In the genomic region with DNA sequence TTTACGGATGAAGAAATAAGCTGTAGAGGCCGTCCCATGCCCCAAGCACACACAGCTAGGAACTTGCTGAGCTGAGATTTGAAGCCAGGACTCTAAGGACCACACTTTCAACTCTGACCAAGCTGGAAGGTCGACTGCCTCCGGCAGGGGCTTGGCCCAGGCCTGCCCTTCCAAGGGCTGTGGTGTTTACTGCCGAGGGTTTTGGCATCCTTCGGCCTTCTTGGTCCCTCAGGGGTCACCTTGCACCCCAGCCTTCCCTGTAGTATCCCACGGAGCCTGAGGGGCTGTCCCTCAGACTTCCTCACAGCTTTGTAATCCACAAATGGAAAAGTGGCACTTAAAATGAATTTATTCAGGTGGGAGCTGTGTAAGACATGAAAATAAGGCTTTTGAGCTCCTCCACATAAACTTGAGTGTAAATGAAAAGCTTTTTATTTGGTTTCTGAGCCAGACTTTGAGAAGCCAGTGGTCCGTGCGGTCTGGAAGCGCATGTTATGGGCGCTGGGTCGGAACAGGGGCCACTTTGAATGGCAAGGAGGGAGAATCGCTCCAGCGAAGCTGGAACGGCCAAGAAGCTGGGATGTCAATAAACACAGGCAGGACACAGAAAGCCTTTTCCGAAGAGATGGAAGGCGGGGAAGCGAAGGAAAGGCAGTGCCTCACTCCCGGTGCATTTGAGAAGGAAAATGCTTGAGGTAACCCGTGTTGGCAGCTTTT, we compare ENCODE assay signal across 19 cellular contexts.
DNase-seq lines count a peak whose midpoint lies in the region; ATAC-seq and TF ChIP-seq lines count a peak whose summit lies in the region.
"Had no signal": no experiment of that assay in that cellular context is flagged by ENCODE, and none has a peak within 500 bp of the region (broad histone marks: within the 10 kb centered on the region; RNA-seq: fewer than 3 reads in every experiment).

No MANE protein-coding gene starts in this region.

- H2AFZ ChIP-seq in osteoblast (ENCODE audit: low read length) = peak overlapping the region; percentile 66

- H3K27me3 Mint-ChIP-seq in brain = peaks cover 5% of the 10 kb centered on the region

- peaks cover 0 to 6% (median 0%) of the 10 kb centered on the region in 5 experiments for H3K9me3 Mint-ChIP-seq in brain
- H3K9me3 Mint-ChIP-seq: CD14-positive monocyte had no signal

- H3K9me3 ChIP-seq in osteoblast (ENCODE audit: low read depth, low read length) = no peaks in the 10 kb centered on the region

- no peak overlapping the region for H3K27ac ChIP-seq in osteoblast (ENCODE audit: low read depth, low read length)

- H3K4me3 Mint-ChIP-seq in brain = peak overlapping the region in 2 of 5 experiments; percentile 52 to 69
- H3K4me3 Mint-ChIP-seq: CD14-positive monocyte had no signal

- no peak for TF ChIP-seq CTCF in brain (conservative IDR thresholded peaks at IDR 0.05)
- no peak for TF ChIP-seq CTCF in osteoblast (IDR thresholded peaks at IDR 0.05; ENCODE audit: extremely low read depth, low read depth, low read length)

- H3K27ac Mint-ChIP-seq in brain = peak overlapping the region; percentile 38 to 87 (median 79)
- H3K27ac Mint-ChIP-seq: CD14-positive monocyte had no signal

- H3K4me1 Mint-ChIP-seq in brain = peaks cover 34% of the 10 kb centered on the region
- H3K4me1 Mint-ChIP-seq: CD14-positive monocyte had no signal

- ATAC-seq in HG03521 (IDR thresholded peaks at IDR 0.05; ENCODE audit: unreplicated experiment) (no peak), HG03442 (IDR thresholded peaks at IDR 0.05; ENCODE audit: unreplicated experiment) (no peak)
- ATAC-seq: PC-3, SK-N-SH treated with all-trans-retinoic acid at 6 μM for 48 hours had no signal

- H3K4me2 ChIP-seq in osteoblast (ENCODE audit: insufficient read depth, low read length) = no peak overlapping the region

- no peaks in the 10 kb centered on the region for H3K36me3 Mint-ChIP-seq in brain
- H3K36me3 Mint-ChIP-seq: CD14-positive monocyte had no signal

- no peaks in the 10 kb centered on the region for H4K20me1 ChIP-seq in osteoblast (ENCODE audit: insufficient read depth, low read length)

- no peaks in the 10 kb centered on the region for H3K36me3 ChIP-seq in osteoblast (ENCODE audit: insufficient read depth, low read length)

- no peaks in the 10 kb centered on the region for H3K4me1 ChIP-seq in osteoblast (ENCODE audit: insufficient read depth, low read length)

- no peak overlapping the region for H3K4me3 ChIP-seq in osteoblast (ENCODE audit: insufficient read depth, low read length)

- H3K27me3 ChIP-seq in osteoblast (ENCODE audit: insufficient read depth, low read length) = no peaks in the 10 kb centered on the region

- no peaks in the 10 kb centered on the region for H3K79me2 ChIP-seq in osteoblast (ENCODE audit: insufficient read depth, low read length)

- in situ Hi-C loops in Caki2 (cut with HindIII; ENCODE audit: low pct_unique_long_range_greater_than_20kb, low sequenced_read_pairs) = no loop called here

- DNase-seq in Caki2 (ENCODE audit: low read depth) (peak; percentile 18), left kidney (ENCODE audit: low read depth, low spot score) (peak; percentile 79), osteoblast (ENCODE audit: insufficient read length, low spot score, missing footprints) (no peak), NCI-H510A treated with DMSO at 0.1 percent for 48 hours (lab: John Stamatoyannopoulos, UW) (no peak)
- no peak for DNase-seq in activated CD4-positive, alpha-beta T cell treated with anti-CD3 and anti-CD28 coated beads, Interleukin-2, amount 50 U/mL, for 48 hours
- DNase-seq: HCEC 1CT, NCI-H1105 treated with DMSO at 0.1 percent for 48 hours, NCI-H187, NCI-H2227 treated with DMSO at 0.1 percent for 48 hours, NCI-H524, NCI-H82, PC-3, RPMI8226, SHP77 treated with DMSO at 0.1 percent for 48 hours had no signal

Comparison
In these comparisons a context has a peak if more than half of its experiments do, and no peak if none do; other contexts are left out.
1. DNase-seq: peak in Caki2 (single experiment) and left kidney (single experiment); none in osteoblast (single experiment), NCI-H510A treated with DMSO at 0.1 percent for 48 hours (single experiment) and activated CD4-positive, alpha-beta T cell treated with anti-CD3 and anti-CD28 coated beads, Interleukin-2, amount 50 U/mL, for 48 hours (0 of 2).